8 cellular contexts compared by ENCODE assay signal in the genomic region with DNA sequence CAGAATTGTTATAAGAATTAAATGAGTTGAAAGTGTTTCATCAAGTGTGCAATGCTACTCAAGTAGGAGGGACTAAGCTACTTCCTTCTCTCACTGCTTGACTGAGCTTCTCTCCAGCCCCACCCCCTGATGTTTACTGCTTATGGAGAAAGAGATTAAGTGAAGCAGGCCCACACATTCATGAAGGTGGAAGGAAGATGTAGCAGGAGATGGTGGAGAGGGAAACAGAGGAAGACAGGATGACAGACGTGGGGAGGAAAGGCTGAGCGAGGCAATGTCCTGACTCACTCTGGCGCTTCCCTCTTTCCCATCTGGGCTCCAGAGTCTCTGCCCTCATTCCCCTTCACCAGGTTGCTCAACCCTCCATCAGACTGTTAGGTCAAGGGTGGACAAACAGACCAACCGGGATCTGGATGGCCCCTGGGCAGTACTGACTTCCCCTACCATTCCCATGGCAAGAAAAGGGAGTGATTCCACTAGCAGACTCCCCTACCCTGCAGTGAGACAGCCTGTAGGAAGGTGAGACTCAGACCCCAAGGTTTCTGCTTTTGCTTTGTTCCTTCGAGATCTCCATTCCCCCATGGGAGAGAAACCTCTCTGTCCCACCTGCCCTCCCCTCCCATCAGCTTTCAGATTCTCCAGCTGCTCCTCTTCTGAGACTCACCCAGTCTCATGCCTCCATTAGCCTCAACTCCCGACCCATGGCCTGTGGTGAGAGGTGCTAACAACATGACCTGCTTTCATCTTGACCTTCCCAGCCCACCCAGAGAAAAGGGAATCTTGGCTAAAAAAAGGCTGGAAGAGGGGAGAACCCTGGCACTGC. TPM values are rescaled to one million over a fixed set of nuclear protein-coding genes. Genes with fewer than 3 reads are reported as not detected.
DNase-seq lines count a peak whose midpoint lies in the region; ATAC-seq and TF ChIP-seq lines count a peak whose summit lies in the region.

No MANE protein-coding gene starts in this region.

- no peaks in the 10 kb centered on the region for H3K9me3 Mint-ChIP-seq in naive B cell

- peak; percentile 35 for DNase-seq in activated CD4-positive, alpha-beta T cell treated with anti-CD3 and anti-CD28 coated beads for 48 hours
- DNase-seq in activated CD4-positive, alpha-beta T cell treated with anti-CD3 and anti-CD28 coated beads for 1 hour, result no peak
- DNase-seq in RPMI7951 (ENCODE audit: low read depth) (peak; percentile 85), choroid plexus epithelial cell (ENCODE audit: low read depth) (peak; percentile 73), naive B cell (peak; percentile 70), D341Med (ENCODE audit: low spot score) (no peak), DMS 273 treated with DMSO at 0.1 percent for 48 hours (lab: John Stamatoyannopoulos, UW) (no peak), NCI-H146 (lab: John Stamatoyannopoulos, UW) (no peak)

- H3K36me3 Mint-ChIP-seq in naive B cell, result peaks cover 0 to 13% of the 10 kb centered on the region in 2 donors

- peak; percentile 55 to 61 for ATAC-seq in naive B cell (ENCODE audit: low read depth in 2 of 2)

- peaks cover 66 to 75% (median 66%) of the 10 kb centered on the region in 3 donors for H3K4me1 Mint-ChIP-seq in naive B cell

- H3K27ac Mint-ChIP-seq in naive B cell, result peak overlapping the region; percentile 87 to 98 (median 90)

- peak overlapping the region; percentile 89 to 99 (median 97) for H3K4me3 Mint-ChIP-seq in naive B cell

- H3K4me3 ChIP-seq in choroid plexus epithelial cell (ENCODE audit: low read depth, low read length), result peak overlapping the region; percentile 38

- no peak for TF ChIP-seq CTCF in choroid plexus epithelial cell (conservative IDR thresholded peaks at IDR 0.05; ENCODE audit: low read depth, low read length)

- no peaks in the 10 kb centered on the region for H3K27me3 Mint-ChIP-seq in naive B cell

RNA-seq across cellular contexts. Expression of a gene that starts 3.1 kb away (rescaled TPM):
- 54.3 and 65.5 TPM in 2 replicates for total RNA-seq in RPMI7951 (2014; rRNA removed; shearing (Covaris generic))
- polyA plus RNA-seq in naive B cell (ENCODE audit: low read depth in 6 of 6), result 10 to 100 TPM in 5 of 6 donors, 1 to 10 TPM in 1; 6.9 to 48.4 (median 27.7) TPM

RNA-seq across cellular contexts. Expression of a gene that starts 39.3 kb away (rescaled TPM):
- total RNA-seq in RPMI7951 (2014; rRNA removed; shearing (Covaris generic)), result 657 and 685 TPM in 2 replicates
- 100 to 1,000 TPM; 243 to 278 (median 256) TPM for polyA plus RNA-seq in naive B cell (ENCODE audit: low read depth in 6 of 6)

RNA-seq across cellular contexts. Expression of a gene that starts 40.0 kb away (rescaled TPM):
- not detected in 2 replicates for total RNA-seq in RPMI7951 (2014; rRNA removed; shearing (Covaris generic))
- 1 to 10 TPM in 1 of 6 donors, under 1 TPM in 2, not detected in 3; 0.21 to 1.2 (median 0.36) TPM for polyA plus RNA-seq in naive B cell (ENCODE audit: low read depth in 6 of 6)

RNA-seq across cellular contexts. Expression of a gene that starts 47.3 kb away (rescaled TPM):
- 27.0 and 28.6 TPM in 2 replicates for total RNA-seq in RPMI7951 (2014; rRNA removed; shearing (Covaris generic))
- polyA plus RNA-seq in naive B cell (ENCODE audit: low read depth in 6 of 6), result 10 to 100 TPM in 1 of 6 donors, 1 to 10 TPM in 5; 5.5 to 10.7 (median 7.2) TPM

Comparison
In these comparisons a context has a peak if more than half of its experiments do, and no peak if none do; other contexts are left out.
1. DNase-seq: peak in activated CD4-positive, alpha-beta T cell treated with anti-CD3 and anti-CD28 coated beads for 48 hours (single experiment), RPMI7951 (single experiment), choroid plexus epithelial cell (single experiment) and naive B cell (single experiment); none in activated CD4-positive, alpha-beta T cell treated with anti-CD3 and anti-CD28 coated beads for 1 hour (single experiment), D341Med (single experiment), DMS 273 treated with DMSO at 0.1 percent for 48 hours (single experiment) and NCI-H146 (single experiment).